ENCODE assay signal across 20 cellular contexts in the genomic region with DNA sequence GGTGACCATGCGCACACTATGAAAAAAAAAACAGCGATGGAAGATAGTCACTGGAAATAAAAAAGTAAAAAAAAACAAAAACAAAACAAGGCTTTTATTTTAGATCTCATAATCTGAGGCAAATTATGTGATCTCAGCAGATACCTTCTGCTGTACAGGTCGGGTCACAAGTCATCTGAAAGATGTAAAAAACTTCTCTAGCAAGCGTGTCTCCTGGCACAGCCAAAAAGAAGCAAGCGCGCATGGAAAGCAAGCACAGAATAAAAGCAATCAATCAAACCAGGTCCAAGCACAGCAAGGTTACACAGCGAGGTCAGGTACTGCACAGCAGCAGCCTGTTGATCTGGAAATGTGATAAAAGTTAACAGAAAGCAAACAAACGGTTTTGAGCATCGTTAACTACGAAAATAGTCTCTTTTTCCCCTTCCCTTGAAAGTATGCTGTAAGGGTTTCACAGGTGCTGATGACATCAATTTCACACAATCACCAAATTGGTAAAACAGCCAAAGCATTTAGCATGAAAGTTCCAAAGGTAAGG.
DNase-seq lines count a peak whose midpoint lies in the region; ATAC-seq, FAIRE-seq and TF ChIP-seq lines count a peak whose summit lies in the region.
"Had no signal": no experiment of that assay in that cellular context is flagged by ENCODE, and none has a peak within 500 bp of the region (broad histone marks: within the 10 kb centered on the region; RNA-seq: fewer than 3 reads in every experiment).

No MANE protein-coding gene starts in this region.

- H3K9me3 ChIP-seq in HUES48 (ENCODE audit: control insufficient read depth, insufficient read depth, low read length) = no peaks in the 10 kb centered on the region
- H3K9me3 ChIP-seq in pancreas = no peaks in the 10 kb centered on the region
- no peaks in the 10 kb centered on the region for H3K9me3 ChIP-seq in gastroesophageal sphincter
- no peaks in the 10 kb centered on the region for H3K9me3 ChIP-seq in aorta (ENCODE audit: control insufficient read depth, low read length)

- FAIRE-seq in pancreas (lab: Jason Lieb, UNC) = no peak

- TF ChIP-seq CTCF in VCaP (conservative IDR thresholded peaks at IDR 0.05) (no peak), pancreas (IDR thresholded peaks at IDR 0.05) (no peak), gastroesophageal sphincter (IDR thresholded peaks at IDR 0.05) (no peak)

- no peak overlapping the region for H3K4me3 ChIP-seq in HUES48 (ENCODE audit: low read depth, low read length)
- H3K4me3 ChIP-seq in pancreas = no peak overlapping the region
- H3K4me3 ChIP-seq in gastroesophageal sphincter = no peak overlapping the region
- H3K4me3 ChIP-seq in aorta (ENCODE audit: low read length in 2 of 2) = no peak overlapping the region

- TF ChIP-seq POLR2A in gastroesophageal sphincter (IDR thresholded peaks at IDR 0.05) = no peak

- peak overlapping the region; percentile 15 for H3K27ac ChIP-seq in HUES48 (ENCODE audit: low read depth, low read length)
- peak overlapping the region; percentile 34; the same call in 1 of the 2 replicates for H3K27ac ChIP-seq in VCaP
- H3K27ac ChIP-seq in pancreas = peak overlapping the region in 1 of 4 donors; percentile 1
- H3K27ac ChIP-seq in gastroesophageal sphincter = no peak overlapping the region
- no peak overlapping the region for H3K27ac ChIP-seq in aorta (ENCODE audit: low read depth in 1 of 2, low read length in 2 of 2)
- H3K27ac ChIP-seq: HL-60 had no signal

- peaks cover 71% of the 10 kb centered on the region for H3K36me3 ChIP-seq in HUES48 (ENCODE audit: control insufficient read depth, insufficient read depth, low read length)
- H3K36me3 ChIP-seq in pancreas = peaks cover 0 to 13% (median 3%) of the 10 kb centered on the region in 3 donors
- H3K36me3 ChIP-seq in gastroesophageal sphincter = peaks cover 0 to 65% of the 10 kb centered on the region in 2 donors
- H3K36me3 ChIP-seq in aorta (ENCODE audit: control insufficient read depth in 1 of 2, insufficient read depth in 2 of 2, low read length in 1 of 2) = peaks cover 0 to 7% of the 10 kb centered on the region in 2 donors

- TF ChIP-seq EP300 in gastroesophageal sphincter (IDR thresholded peaks at IDR 0.05) = no peak

- DNase-seq in kidney glomerular epithelial cell (lab: John Stamatoyannopoulos, UW) = peak; percentile 13
- peak in 1 of 6 donors; percentile 32 for DNase-seq in pancreas
- no peak for DNase-seq in D341Med (ENCODE audit: low spot score)
- no peak for DNase-seq in aorta
- DNase-seq: CD4-positive, CD25-positive, alpha-beta regulatory T cell; DMS 273 treated with DMSO at 0.1 percent for 48 hours; DMS79 treated with DMSO at 0.1 percent for 48 hours; H7; NCI-H1092 treated with DMSO at 0.1 percent for 48 hours; NCI-H1436 treated with DMSO at 0.1 percent for 48 hours; NCI-H1930; NCI-H2227 treated with DMSO at 0.1 percent for 48 hours; NCI-H510A; NCI-H748 treated with DMSO at 0.1 percent for 48 hours had no signal

- peak; percentile 85 to 92 (median 90) for ATAC-seq in pancreas
- ATAC-seq in HG02623 (IDR thresholded peaks at IDR 0.05; ENCODE audit: unreplicated experiment) = no peak
- ATAC-seq in gastroesophageal sphincter = no peak
- no peak for ATAC-seq in aorta (ENCODE audit: low FRiP score)
- ATAC-seq: Panc1 had no signal

- no peak overlapping the region for H3K9ac ChIP-seq in HUES48 (ENCODE audit: low read depth, low read length)

- intact Hi-C loops in pancreas (cut with DNase I) (no loop called here), aorta (cut with DNase I) (no loop called here)

- peaks cover 25% of the 10 kb centered on the region for H3K4me1 ChIP-seq in HUES48 (ENCODE audit: control insufficient read depth, insufficient read depth, low read length)
- H3K4me1 ChIP-seq in pancreas = peaks cover 4 to 7% (median 6%) of the 10 kb centered on the region in 3 donors
- no peaks in the 10 kb centered on the region for H3K4me1 ChIP-seq in gastroesophageal sphincter
- no peaks in the 10 kb centered on the region for H3K4me1 ChIP-seq in aorta (ENCODE audit: control insufficient read depth in 1 of 2, insufficient read depth in 2 of 2, low read length in 2 of 2)

- no peaks in the 10 kb centered on the region for H3K27me3 ChIP-seq in HUES48 (ENCODE audit: control insufficient read depth, insufficient read depth, low read length)
- H3K27me3 ChIP-seq in pancreas = no peaks in the 10 kb centered on the region
- no peaks in the 10 kb centered on the region for H3K27me3 ChIP-seq in gastroesophageal sphincter
- H3K27me3 ChIP-seq in aorta (ENCODE audit: control insufficient read depth in 1 of 2, insufficient read depth in 2 of 2, low read length in 1 of 2) = no peaks in the 10 kb centered on the region

- WGBS in pancreas, 2 donors = 30 to 32% methylated on average over 10 of the region's 10 CpGs
- WGBS in gastroesophageal sphincter (ENCODE audit: low coverage in 1 of 2), 2 donors = 78% methylated on average over 9 to 10 of the region's 10 CpGs
- 83 to 84% methylated on average over 10 of the region's 10 CpGs for WGBS in aorta, 2 donors

Comparison
In these comparisons a context has a peak if more than half of its experiments do, and no peak if none do; other contexts are left out.
1. H3K27ac ChIP-seq: peak in HUES48 (single experiment) and VCaP (single experiment); none in gastroesophageal sphincter (0 of 4) and aorta (0 of 2).
2. ATAC-seq: peak in pancreas (4 of 4); none in HG02623 (single experiment), gastroesophageal sphincter (single experiment) and aorta (single experiment).